23 cellular contexts compared by ENCODE assay signal in the genomic region with DNA sequence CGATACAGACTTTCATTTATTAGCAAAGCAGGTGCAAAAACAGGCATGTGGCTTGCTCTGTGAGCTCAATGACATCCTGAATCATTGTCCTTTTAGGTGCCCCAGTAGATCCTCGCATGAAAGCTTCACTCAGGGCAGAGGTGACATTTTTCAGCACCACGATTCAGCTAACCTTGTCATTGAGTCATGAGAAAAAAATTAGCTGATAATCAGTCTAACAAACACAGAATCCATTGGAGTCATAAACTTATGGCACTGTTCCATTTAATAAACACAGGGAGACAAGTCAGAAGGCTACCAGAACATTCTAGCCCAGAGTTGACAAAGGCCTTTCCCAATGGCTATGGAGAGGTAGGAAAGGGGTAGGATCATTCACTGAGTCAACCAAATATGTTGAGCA.
"Had no signal": no experiment of that assay in that cellular context is flagged by ENCODE, and none has a peak within 500 bp of the region (broad histone marks: within the 10 kb centered on the region; RNA-seq: fewer than 3 reads in every experiment).

No MANE protein-coding gene starts in this region.

- H3K27ac ChIP-seq: adrenal gland, esophagus squamous epithelium, foreskin keratinocyte, left lung, right atrium auricular region, tibial artery, VCaP had no signal

- DNase-seq: activated CD4-positive, alpha-beta T cell treated with anti-CD3 and anti-CD28 coated beads for 1 hour; activated CD8-positive, alpha-beta memory T cell treated with anti-CD3 and anti-CD28 coated beads for 24 hours; activated gamma-delta T cell treated with Interleukin-2 at 50 U/mL for 16 hours; adrenal gland; dermis blood vessel endothelial cell; effector memory CD4-positive, alpha-beta T cell; esophagus squamous epithelium; foreskin keratinocyte; hippocampal formation; islet precursor cell; left lung; mammary epithelial cell; midbrain; nephron progenitor cell; nucleus accumbens; stimulated activated naive CD8-positive, alpha-beta T cell treated with anti-CD3 and anti-CD28 coated beads, Interleukin-15, Interleukin-2, amounts not matched to agents 100 U/mL and 50 U/mL, for 24 hours; substantia nigra; T-helper 2 cell; tibial artery had no signal

- H3K9me3 ChIP-seq: adrenal gland had no signal

- H3K36me3 ChIP-seq: adrenal gland, esophagus squamous epithelium, left lung, right atrium auricular region, tibial artery had no signal

- H3K27me3 ChIP-seq: adrenal gland, foreskin keratinocyte, left lung, right atrium auricular region had no signal

- FAIRE-seq: endothelial cell of umbilical vein had no signal

- H3K4me3 ChIP-seq: adrenal gland, esophagus squamous epithelium, left lung, right atrium auricular region, tibial artery had no signal

- ATAC-seq: activated naive CD4-positive, alpha-beta T cell treated with anti-CD3 and anti-CD28 coated beads, Interleukin-2, amount 50 U/mL, for 72 hours; foreskin keratinocyte; left lung; stimulated activated naive CD8-positive, alpha-beta T cell treated with anti-CD3 and anti-CD28 coated beads, Interleukin-15, Interleukin-2, amounts not matched to agents 100 U/mL and 50 U/mL, for 24 hours had no signal

- H3K4me1 ChIP-seq: adrenal gland, foreskin keratinocyte had no signal
